In genomic region chr2:170950221-170950737, GRCh38 we compare ENCODE assay signal across 10 cellular contexts. TPM values are rescaled to one million over a fixed set of nuclear protein-coding genes. Genes with fewer than 3 reads are reported as not detected.
DNase-seq lines count a peak whose midpoint lies in the region; ATAC-seq and TF ChIP-seq lines count a peak whose summit lies in the region.
"Had no signal": no experiment of that assay in that cellular context is flagged by ENCODE, and none has a peak within 500 bp of the region (broad histone marks: within the 10 kb centered on the region; RNA-seq: fewer than 3 reads in every experiment).

No MANE protein-coding gene starts in this region.

- H3K27ac ChIP-seq in right atrium auricular region, result no peak overlapping the region
- H3K27ac ChIP-seq: A549 had no signal

- no peaks in the 10 kb centered on the region for H3K9me3 ChIP-seq in right atrium auricular region
- H3K9me3 ChIP-seq: A549 had no signal

- TF ChIP-seq CTCF in right atrium auricular region (IDR thresholded peaks at IDR 0.05), result no peak

- no peaks in the 10 kb centered on the region for H3K4me1 ChIP-seq in right atrium auricular region
- H3K4me1 ChIP-seq: A549 had no signal

- no peaks in the 10 kb centered on the region for H3K27me3 ChIP-seq in right atrium auricular region

- intact Hi-C loops in Right ventricle myocardium superior (cut with DNase I), result no loop called here

- DNase-seq in Right ventricle myocardium superior, result no peak
- DNase-seq in right atrium auricular region (ENCODE audit: low spot score), result no peak
- DNase-seq in NCI-H510A treated with DMSO at 0.1 percent for 48 hours (lab: John Stamatoyannopoulos, UW), result no peak
- no peak for DNase-seq in DMS53 treated with DMSO at 0.1 percent for 48 hours (lab: John Stamatoyannopoulos, UW; ENCODE audit: unreplicated experiment)
- DNase-seq in HK-2 (ENCODE audit: unreplicated experiment), result no peak
- DNase-seq in NCI-H2171 (lab: John Stamatoyannopoulos, UW), result no peak
- DNase-seq: activated naive CD4-positive, alpha-beta T cell treated with Interleukin-2 at 50 U/mL for 16 hours had no signal

- ATAC-seq in Right ventricle myocardium superior (ENCODE audit: poor library complexity) (peak; percentile 53), HG02763 (IDR thresholded peaks at IDR 0.05; ENCODE audit: unreplicated experiment) (peak; percentile 65), HG03565 (IDR thresholded peaks at IDR 0.05; ENCODE audit: unreplicated experiment) (peak; percentile 81)
- ATAC-seq: A549 had no signal

- H3K4me3 ChIP-seq in right atrium auricular region, result no peak overlapping the region
- H3K4me3 ChIP-seq: A549 had no signal

- H3K36me3 ChIP-seq in right atrium auricular region, result peaks cover 60% of the 10 kb centered on the region

RNA-seq across cellular contexts. Expression of gene GORASP2, which starts 21.2 kb away (rescaled TPM):
- total RNA-seq in Right ventricle myocardium superior, result 53.2 TPM
- 10 to 100 TPM; 58.4 to 69.0 TPM for total RNA-seq in right atrium auricular region
